ENCODE assay signal across 1 cellular context in genomic region chr2:62450716-62451191, GRCh38.
TF ChIP-seq lines count a peak whose summit lies in the region.

No MANE protein-coding gene starts in this region.

TF ChIP-seq in HepG2, 621 proteins besides CTCF, POLR2A, EP300 and RAD21 (continued from another document):
- TF ChIP-seq MXD4 (CRISPR knock-in tag; IDR thresholded peaks at IDR 0.05) (0 out of 2 replicates have a peak, but pooled peaks have one; percentile 9), SOX13 (IDR thresholded peaks at IDR 0.05) (no peak), SOX13 (CRISPR knock-in tag; conservative IDR thresholded peaks at IDR 0.05 in 1 of 2, IDR thresholded peaks at IDR 0.05 in 1 of 2) (peak in 1 of 2 experiments; percentile 80; a peak in 2 of 4 replicates), ZNF605 (CRISPR knock-in tag; IDR thresholded peaks at IDR 0.05) (peak; percentile 59; the same call in 1 of the 2 replicates), PHF5A (CRISPR knock-in tag; IDR thresholded peaks at IDR 0.05; ENCODE audit: low read depth, unreplicated experiment) (no peak), CC2D1A (CRISPR knock-in tag; IDR thresholded peaks at IDR 0.05) (no peak), ZNF530 (CRISPR knock-in tag; IDR thresholded peaks at IDR 0.05; ENCODE audit: low read depth) (no peak), NR2F1 (CRISPR knock-in tag; IDR thresholded peaks at IDR 0.05) (no peak), EED (CRISPR knock-in tag; IDR thresholded peaks at IDR 0.05) (no peak), POGZ (CRISPR knock-in tag; IDR thresholded peaks at IDR 0.05) (peak; percentile 52; the same call in 1 of the 2 replicates), SALL1 (CRISPR knock-in tag; IDR thresholded peaks at IDR 0.05) (peak; percentile 89), ZNF33A (CRISPR knock-in tag; IDR thresholded peaks at IDR 0.05; ENCODE audit: borderline replicate concordance) (no peak), PREB (CRISPR knock-in tag; IDR thresholded peaks at IDR 0.05) (no peak), RXRA (CRISPR knock-in tag; IDR thresholded peaks at IDR 0.05) (peak; percentile 54; the same call in 1 of the 2 replicates), ZGPAT (CRISPR knock-in tag; IDR thresholded peaks at IDR 0.05) (0 out of 2 replicates have a peak, but pooled peaks have one; percentile 22), ZFP82 (CRISPR knock-in tag; IDR thresholded peaks at IDR 0.05; ENCODE audit: borderline replicate concordance) (no peak), KLF9 (CRISPR knock-in tag; IDR thresholded peaks at IDR 0.05; ENCODE audit: low read depth) (no peak), MED13 (CRISPR knock-in tag; IDR thresholded peaks at IDR 0.05) (no peak), JUNB (CRISPR knock-in tag; IDR thresholded peaks at IDR 0.05; ENCODE audit: borderline replicate concordance) (no peak), MBNL3 (CRISPR knock-in tag; conservative IDR thresholded peaks at IDR 0.05) (no peak), HHEX (CRISPR knock-in tag; IDR thresholded peaks at IDR 0.05) (no peak), LCORL (IDR thresholded peaks at IDR 0.05) (no peak), LCORL (CRISPR knock-in tag; IDR thresholded peaks at IDR 0.05) (peak; percentile 57; the same call in 1 of the 2 replicates), MAFK (conservative IDR thresholded peaks at IDR 0.05 in 1 of 2, IDR thresholded peaks at IDR 0.05 in 1 of 2; ENCODE audit: low read length in 2 of 2) (no peak), IRF2 (CRISPR knock-in tag; IDR thresholded peaks at IDR 0.05) (0 out of 2 replicates have a peak, but pooled peaks have one; percentile 27), RARG (CRISPR knock-in tag; IDR thresholded peaks at IDR 0.05; ENCODE audit: low read depth) (no peak), ZNF546 (CRISPR knock-in tag; conservative IDR thresholded peaks at IDR 0.05) (no peak), ZBTB43 (CRISPR knock-in tag; conservative IDR thresholded peaks at IDR 0.05) (no peak), ZFP1 (CRISPR knock-in tag; IDR thresholded peaks at IDR 0.05) (peak; percentile 53; the same call in 1 of the 2 replicates), YEATS2 (CRISPR knock-in tag; IDR thresholded peaks at IDR 0.05; ENCODE audit: borderline replicate concordance) (no peak), RFX1 (IDR thresholded peaks at IDR 0.05) (peak; percentile 50; the same call in 1 of the 2 replicates), TBX2 (CRISPR knock-in tag; IDR thresholded peaks at IDR 0.05; ENCODE audit: borderline replicate concordance) (no peak), ZNF232 (CRISPR knock-in tag; IDR thresholded peaks at IDR 0.05; ENCODE audit: borderline replicate concordance) (0 out of 2 replicates have a peak, but pooled peaks have one; percentile 24)
- TF ChIP-seq, protein P1, sequence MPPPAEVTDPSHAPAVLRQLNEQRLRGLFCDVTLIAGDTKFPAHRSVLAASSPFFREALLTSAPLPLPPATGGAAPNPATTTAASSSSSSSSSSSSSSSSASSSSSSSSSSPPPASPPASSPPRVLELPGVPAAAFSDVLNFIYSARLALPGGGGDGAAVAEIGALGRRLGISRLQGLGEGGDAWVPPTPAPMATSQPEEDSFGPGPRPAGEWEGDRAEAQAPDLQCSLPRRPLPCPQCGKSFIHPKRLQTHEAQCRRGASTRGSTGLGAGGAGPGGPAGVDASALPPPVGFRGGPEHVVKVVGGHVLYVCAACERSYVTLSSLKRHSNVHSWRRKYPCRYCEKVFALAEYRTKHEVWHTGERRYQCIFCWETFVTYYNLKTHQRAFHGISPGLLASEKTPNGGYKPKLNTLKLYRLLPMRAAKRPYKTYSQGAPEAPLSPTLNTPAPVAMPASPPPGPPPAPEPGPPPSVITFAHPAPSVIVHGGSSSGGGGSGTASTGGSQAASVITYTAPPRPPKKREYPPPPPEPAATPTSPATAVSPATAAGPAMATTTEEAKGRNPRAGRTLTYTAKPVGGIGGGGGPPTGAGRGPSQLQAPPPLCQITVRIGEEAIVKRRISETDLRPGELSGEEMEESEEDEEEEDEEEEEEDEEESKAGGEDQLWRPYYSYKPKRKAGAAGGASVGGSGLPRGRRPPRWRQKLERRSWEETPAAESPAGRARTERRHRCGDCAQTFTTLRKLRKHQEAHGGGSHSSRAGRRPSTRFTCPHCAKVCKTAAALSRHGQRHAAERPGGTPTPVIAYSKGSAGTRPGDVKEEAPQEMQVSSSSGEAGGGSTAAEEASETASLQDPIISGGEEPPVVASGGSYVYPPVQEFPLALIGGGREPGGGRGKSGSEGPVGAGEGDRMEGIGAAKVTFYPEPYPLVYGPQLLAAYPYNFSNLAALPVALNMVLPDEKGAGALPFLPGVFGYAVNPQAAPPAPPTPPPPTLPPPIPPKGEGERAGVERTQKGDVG (CRISPR knock-in tag; IDR thresholded peaks at IDR 0.05; ENCODE audit: borderline replicate concordance) = no peak
- TF ChIP-seq, protein P2, sequence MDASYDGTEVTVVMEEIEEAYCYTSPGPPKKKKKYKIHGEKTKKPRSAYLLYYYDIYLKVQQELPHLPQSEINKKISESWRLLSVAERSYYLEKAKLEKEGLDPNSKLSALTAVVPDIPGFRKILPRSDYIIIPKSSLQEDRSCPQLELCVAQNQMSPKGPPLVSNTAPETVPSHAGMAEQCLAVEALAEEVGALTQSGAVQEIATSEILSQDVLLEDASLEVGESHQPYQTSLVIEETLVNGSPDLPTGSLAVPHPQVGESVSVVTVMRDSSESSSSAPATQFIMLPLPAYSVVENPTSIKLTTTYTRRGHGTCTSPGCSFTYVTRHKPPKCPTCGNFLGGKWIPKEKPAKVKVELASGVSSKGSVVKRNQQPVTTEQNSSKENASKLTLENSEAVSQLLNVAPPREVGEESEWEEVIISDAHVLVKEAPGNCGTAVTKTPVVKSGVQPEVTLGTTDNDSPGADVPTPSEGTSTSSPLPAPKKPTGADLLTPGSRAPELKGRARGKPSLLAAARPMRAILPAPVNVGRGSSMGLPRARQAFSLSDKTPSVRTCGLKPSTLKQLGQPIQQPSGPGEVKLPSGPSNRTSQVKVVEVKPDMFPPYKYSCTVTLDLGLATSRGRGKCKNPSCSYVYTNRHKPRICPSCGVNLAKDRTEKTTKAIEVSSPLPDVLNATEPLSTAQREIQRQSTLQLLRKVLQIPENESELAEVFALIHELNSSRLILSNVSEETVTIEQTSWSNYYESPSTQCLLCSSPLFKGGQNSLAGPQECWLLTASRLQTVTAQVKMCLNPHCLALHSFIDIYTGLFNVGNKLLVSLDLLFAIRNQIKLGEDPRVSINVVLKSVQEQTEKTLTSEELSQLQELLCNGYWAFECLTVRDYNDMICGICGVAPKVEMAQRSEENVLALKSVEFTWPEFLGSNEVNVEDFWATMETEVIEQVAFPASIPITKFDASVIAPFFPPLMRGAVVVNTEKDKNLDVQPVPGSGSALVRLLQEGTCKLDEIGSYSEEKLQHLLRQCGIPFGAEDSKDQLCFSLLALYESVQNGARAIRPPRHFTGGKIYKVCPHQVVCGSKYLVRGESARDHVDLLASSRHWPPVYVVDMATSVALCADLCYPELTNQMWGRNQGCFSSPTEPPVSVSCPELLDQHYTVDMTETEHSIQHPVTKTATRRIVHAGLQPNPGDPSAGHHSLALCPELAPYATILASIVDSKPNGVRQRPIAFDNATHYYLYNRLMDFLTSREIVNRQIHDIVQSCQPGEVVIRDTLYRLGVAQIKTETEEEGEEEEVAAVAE (CRISPR knock-in tag; IDR thresholded peaks at IDR 0.05; ENCODE audit: borderline replicate concordance) = peak; percentile 49; the same call in 1 of the 2 replicates
- TF ChIP-seq, protein P3, sequence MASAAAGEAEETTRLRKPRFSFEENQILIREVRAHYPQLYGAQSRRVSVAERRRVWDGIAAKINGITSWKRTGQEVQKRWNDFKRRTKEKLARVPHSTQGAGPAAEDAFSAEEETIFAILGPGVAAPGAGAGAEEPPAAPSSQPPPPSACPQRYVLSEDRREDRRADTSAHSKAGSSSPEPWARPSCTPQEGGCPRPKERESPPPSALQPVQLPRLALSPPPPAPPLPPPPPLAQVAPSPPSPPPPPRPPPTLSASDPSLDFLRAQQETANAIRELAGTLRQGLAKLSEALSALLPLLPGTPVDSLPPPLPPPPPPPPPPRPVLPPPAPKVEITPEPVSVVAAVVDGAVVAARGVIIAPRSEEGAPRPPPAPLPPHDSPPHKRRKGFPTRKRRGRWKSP (CRISPR knock-in tag; IDR thresholded peaks at IDR 0.05) = no peak
- TF ChIP-seq, protein P4, sequence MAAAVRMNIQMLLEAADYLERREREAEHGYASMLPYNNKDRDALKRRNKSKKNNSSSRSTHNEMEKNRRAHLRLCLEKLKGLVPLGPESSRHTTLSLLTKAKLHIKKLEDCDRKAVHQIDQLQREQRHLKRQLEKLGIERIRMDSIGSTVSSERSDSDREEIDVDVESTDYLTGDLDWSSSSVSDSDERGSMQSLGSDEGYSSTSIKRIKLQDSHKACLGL (CRISPR knock-in tag; IDR thresholded peaks at IDR 0.05) = no peak
- TF ChIP-seq, protein P5, sequence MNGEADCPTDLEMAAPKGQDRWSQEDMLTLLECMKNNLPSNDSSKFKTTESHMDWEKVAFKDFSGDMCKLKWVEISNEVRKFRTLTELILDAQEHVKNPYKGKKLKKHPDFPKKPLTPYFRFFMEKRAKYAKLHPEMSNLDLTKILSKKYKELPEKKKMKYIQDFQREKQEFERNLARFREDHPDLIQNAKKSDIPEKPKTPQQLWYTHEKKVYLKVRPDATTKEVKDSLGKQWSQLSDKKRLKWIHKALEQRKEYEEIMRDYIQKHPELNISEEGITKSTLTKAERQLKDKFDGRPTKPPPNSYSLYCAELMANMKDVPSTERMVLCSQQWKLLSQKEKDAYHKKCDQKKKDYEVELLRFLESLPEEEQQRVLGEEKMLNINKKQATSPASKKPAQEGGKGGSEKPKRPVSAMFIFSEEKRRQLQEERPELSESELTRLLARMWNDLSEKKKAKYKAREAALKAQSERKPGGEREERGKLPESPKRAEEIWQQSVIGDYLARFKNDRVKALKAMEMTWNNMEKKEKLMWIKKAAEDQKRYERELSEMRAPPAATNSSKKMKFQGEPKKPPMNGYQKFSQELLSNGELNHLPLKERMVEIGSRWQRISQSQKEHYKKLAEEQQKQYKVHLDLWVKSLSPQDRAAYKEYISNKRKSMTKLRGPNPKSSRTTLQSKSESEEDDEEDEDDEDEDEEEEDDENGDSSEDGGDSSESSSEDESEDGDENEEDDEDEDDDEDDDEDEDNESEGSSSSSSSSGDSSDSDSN (CRISPR knock-in tag; IDR thresholded peaks at IDR 0.05) = no peak
